In genomic region chr11:70642301-70642700, GRCh38 we compare ENCODE assay signal across 2 cellular contexts.
TF ChIP-seq lines count a peak whose summit lies in the region.

No MANE protein-coding gene starts in this region.

TF ChIP-seq in GM23338, 12 proteins besides CTCF, POLR2A, EP300 and RAD21:
- no peak for TF ChIP-seq NANOG (IDR thresholded peaks at IDR 0.05; ENCODE audit: borderline replicate concordance)
- no peak for TF ChIP-seq JUNB (IDR thresholded peaks at IDR 0.05; ENCODE audit: unreplicated experiment)
- TF ChIP-seq EZH2 (IDR thresholded peaks at IDR 0.05; ENCODE audit: low read depth, unreplicated experiment): no peak
- TF ChIP-seq REST (IDR thresholded peaks at IDR 0.05; ENCODE audit: unreplicated experiment): no peak
- no peak for TF ChIP-seq ZNF114 (CRISPR knock-in tag; IDR thresholded peaks at IDR 0.05)
- TF ChIP-seq ZNF462 (CRISPR knock-in tag; IDR thresholded peaks at IDR 0.05): no peak
- TF ChIP-seq ZNF331 (CRISPR knock-in tag; IDR thresholded peaks at IDR 0.05; ENCODE audit: low read depth): no peak
- TF ChIP-seq EZH2phosphoT487 (IDR thresholded peaks at IDR 0.05; ENCODE audit: unreplicated experiment): no peak
- TF ChIP-seq ETS1 (IDR thresholded peaks at IDR 0.05): no peak
- no peak for TF ChIP-seq STAT1 (IDR thresholded peaks at IDR 0.05; ENCODE audit: unreplicated experiment)
- no peak for TF ChIP-seq CREB1 (CRISPR knock-in tag; IDR thresholded peaks at IDR 0.05; ENCODE audit: low read depth)
- TF ChIP-seq POLR2AphosphoS5 (IDR thresholded peaks at IDR 0.05; ENCODE audit: low read depth): no peak
TF ChIP-seq in GM23338: peak in this region for 0.

TF ChIP-seq in H1, 55 proteins besides CTCF, POLR2A, EP300 and RAD21:
- TF ChIP-seq CBX5 (IDR thresholded peaks at IDR 0.05; ENCODE audit: low read depth, low read length) (no peak), BCL11A (IDR thresholded peaks at IDR 0.05; ENCODE audit: low read depth in 2 of 2, low read length in 2 of 2) (no peak), SP1 (IDR thresholded peaks at IDR 0.05; ENCODE audit: low read depth, low read length) (no peak), KDM4A (IDR thresholded peaks at IDR 0.05; ENCODE audit: low read depth, low read length, severe bottlenecking) (no peak), MAFK (IDR thresholded peaks at IDR 0.05; ENCODE audit: low read depth, low read length) (no peak), ATF2 (IDR thresholded peaks at IDR 0.05; ENCODE audit: low read length) (no peak), NRF1 (IDR thresholded peaks at IDR 0.05; ENCODE audit: low read depth, low read length) (no peak), EGR1 (IDR thresholded peaks at IDR 0.05; ENCODE audit: borderline replicate concordance, low read depth, low read length) (no peak), RXRA (IDR thresholded peaks at IDR 0.05; ENCODE audit: insufficient read depth, low read depth, low read length) (no peak), KDM5A (IDR thresholded peaks at IDR 0.05; ENCODE audit: low read length) (no peak), RNF2 (IDR thresholded peaks at IDR 0.05; ENCODE audit: borderline replicate concordance, low read depth, low read length, missing control alignments, poor library complexity, severe bottlenecking) (no peak), RBBP5 (IDR thresholded peaks at IDR 0.05; ENCODE audit: borderline replicate concordance, low read depth, low read length) (no peak)
